In the genomic region with DNA sequence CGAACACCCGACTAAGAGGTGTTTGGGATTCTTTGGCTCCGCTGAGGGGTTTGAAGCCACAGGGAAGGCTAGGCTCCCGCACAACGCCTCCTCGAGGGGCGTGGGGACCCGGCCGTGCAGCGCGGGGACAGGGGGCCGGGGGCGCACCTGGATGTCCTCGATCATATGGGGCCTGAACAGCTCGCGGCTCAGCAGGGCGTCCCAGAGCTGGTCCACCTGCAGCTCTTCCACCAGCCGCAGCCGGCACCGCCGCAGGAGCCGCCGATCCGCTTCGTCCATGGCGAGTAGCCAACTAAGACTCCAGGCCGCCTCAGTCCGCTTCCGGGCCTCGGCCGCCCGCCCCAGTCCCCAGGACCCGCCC, we compare ENCODE assay signal across 8 cellular contexts. TPM values are rescaled to one million over a fixed set of nuclear protein-coding genes. Genes with fewer than 3 reads are reported as not detected.
DNase-seq lines count a peak whose midpoint lies in the region; ATAC-seq and TF ChIP-seq lines count a peak whose summit lies in the region.

TSS of gene CASP9 (minus strand) at position 294 of the 361 bp plus-strand sequence. CDS start at position 279, 15 bp downstream.

- H3K27me3 ChIP-seq in SJCRH30 = no peaks in the 10 kb centered on the region

- no peaks in the 10 kb centered on the region for H3K9me3 Mint-ChIP-seq in osteocyte (ENCODE audit: unreplicated experiment)

- DNase-seq in NCI-H2107 treated with DMSO at 0.1 percent for 48 hours (lab: John Stamatoyannopoulos, UW; ENCODE audit: unreplicated experiment) (peak; percentile 50), NCI-H2107 (lab: John Stamatoyannopoulos, UW) (no peak), SJCRH30 (no peak), osteocyte (ENCODE audit: extremely low spot score, unreplicated experiment) (no peak), SW 1271 (lab: John Stamatoyannopoulos, UW) (no peak), RPMI8226 (no peak)

- TF ChIP-seq CTCF in osteocyte (IDR thresholded peaks at IDR 0.05) = no peak

- no peaks in the 10 kb centered on the region for H3K36me3 Mint-ChIP-seq in osteocyte (ENCODE audit: unreplicated experiment)

- peak within 1 kb of the TSS; percentile 88 for H3K27ac ChIP-seq in SJCRH30

- H3K27me3 Mint-ChIP-seq in osteocyte (ENCODE audit: unreplicated experiment) = no peaks in the 10 kb centered on the region

- no peaks in the 10 kb centered on the region for H3K9me3 ChIP-seq in SJCRH30 (replicated peaks)

- peak within 1 kb of the TSS; percentile 100 for H3K27ac Mint-ChIP-seq in osteocyte (ENCODE audit: unreplicated experiment)

- no peak for ATAC-seq in esophagus mucosa
- ATAC-seq in GM19452 (IDR thresholded peaks at IDR 0.05; ENCODE audit: unreplicated experiment) = no peak

- H3K4me1 Mint-ChIP-seq in osteocyte (ENCODE audit: unreplicated experiment) = peaks cover 35% of the 10 kb centered on the region

- H3K4me3 Mint-ChIP-seq in osteocyte (ENCODE audit: unreplicated experiment) = peak within 1 kb of the TSS; percentile 94

- no peaks in the 10 kb centered on the region for H3K36me3 ChIP-seq in SJCRH30

- H3K4me3 ChIP-seq in SJCRH30 = peak within 1 kb of the TSS; percentile 85

- peaks cover 13% of the 10 kb centered on the region; the same call in 1 of the 2 replicates for H3K4me1 ChIP-seq in SJCRH30

RNA-seq across cellular contexts. Expression of gene CASP9, which starts in this region (rescaled TPM):
- total RNA-seq in SJCRH30 (2014; rRNA removed; shearing (Covaris generic)) = 34.6 and 35.5 TPM in 2 replicates
- total RNA-seq in esophagus mucosa (10.1 TPM), osteocyte (12.6 and 13.8 TPM in 2 replicates)
